In the genomic region with DNA sequence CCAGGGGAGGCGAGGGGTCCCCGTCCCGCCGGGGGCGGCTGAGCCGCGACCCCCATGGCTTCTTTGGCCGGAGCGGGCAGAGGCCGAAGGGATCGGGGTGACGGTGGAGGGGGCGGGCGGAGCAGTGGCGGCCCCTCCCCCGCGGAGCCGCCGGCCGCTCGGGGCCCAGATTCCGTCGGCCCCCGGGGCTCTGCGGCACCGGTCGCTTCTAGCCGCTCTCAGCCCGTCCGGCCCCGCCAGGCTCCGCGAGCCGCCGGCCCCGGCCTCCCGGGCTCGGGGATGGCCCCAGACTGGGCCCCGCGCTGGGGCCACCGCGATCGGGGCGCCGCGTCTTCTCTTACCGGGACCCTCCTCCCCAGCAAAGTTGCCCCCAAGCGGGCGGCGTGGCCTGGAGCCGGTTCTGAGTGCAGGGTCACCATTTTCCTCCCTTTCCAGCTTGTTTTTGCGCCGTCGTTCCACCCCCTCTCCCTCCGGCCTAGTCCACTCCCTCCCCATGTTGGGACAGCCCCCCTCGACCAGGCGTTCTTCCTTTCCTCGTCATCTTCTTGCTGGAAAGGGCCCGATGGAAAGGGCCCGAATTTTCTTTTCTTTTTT, we compare ENCODE assay signal across 8 cellular contexts. TPM values are rescaled to one million over a fixed set of nuclear protein-coding genes. Genes with fewer than 3 reads are reported as not detected.
DNase-seq lines count a peak whose midpoint lies in the region; ATAC-seq and TF ChIP-seq lines count a peak whose summit lies in the region.

No MANE protein-coding gene starts in this region.

- intact Hi-C loops in sciatic nerve (cut with DNase I) = loop anchor here (10.0 kb wide), 1 partner anchor 152 kb away; no protein-coding TSS in a partner anchor

- peak overlapping the region; percentile 79 for H3K9ac ChIP-seq in iPS-15b (ENCODE audit: low read depth, low read length)

- ATAC-seq in HG02885 (IDR thresholded peaks at IDR 0.05; ENCODE audit: poor library complexity, unreplicated experiment) (peak; percentile 37), sciatic nerve (peak; percentile 66)

- H3K9me3 ChIP-seq in iPS-15b (ENCODE audit: control insufficient read depth, insufficient read depth, low read length) = no peaks in the 10 kb centered on the region

- peak overlapping the region; percentile 97 to 100 (median 99) for H3K4me3 Mint-ChIP-seq in brain

- no peaks in the 10 kb centered on the region for H3K27me3 ChIP-seq in iPS-15b (ENCODE audit: control insufficient read depth, insufficient read depth, low read length)

- no peak for TF ChIP-seq CTCF in brain (conservative IDR thresholded peaks at IDR 0.05)

- peaks cover 13% of the 10 kb centered on the region for H3K27me3 Mint-ChIP-seq in brain

- H3K36me3 Mint-ChIP-seq in brain = peaks cover 28% of the 10 kb centered on the region

- H3K9me3 Mint-ChIP-seq in brain = peaks cover 0 to 4% (median 0%) of the 10 kb centered on the region in 5 experiments

- H3K36me3 ChIP-seq in iPS-15b (ENCODE audit: control insufficient read depth, insufficient read depth, low read length) = no peaks in the 10 kb centered on the region

- H3K4me1 ChIP-seq in iPS-15b (ENCODE audit: control insufficient read depth, insufficient read depth, low read length) = peaks cover 22% of the 10 kb centered on the region

- H3K4me1 Mint-ChIP-seq in brain = peaks cover 53% of the 10 kb centered on the region

- H3K4me3 ChIP-seq in iPS-15b (ENCODE audit: low read depth, low read length) = peak overlapping the region; percentile 77

- peak overlapping the region; percentile 96 to 100 (median 99) for H3K27ac Mint-ChIP-seq in brain

- DNase-seq in NK-92 treated with Interleukin-12 subunit alpha and Interleukin-12 subunit beta, amount 100 ng/mL, for 24 hours (lab: John Stamatoyannopoulos, UW) = peak; percentile 48
- no peak for DNase-seq in NK-92 (lab: John Stamatoyannopoulos, UW; ENCODE audit: unreplicated experiment)
- DNase-seq in RPMI7951 (ENCODE audit: low read depth) = peak; percentile 72
- DNase-seq in sciatic nerve (ENCODE audit: low spot score) = peak; percentile 81
- DNase-seq in NCI-H446 treated with DMSO at 0.1 percent for 48 hours (lab: John Stamatoyannopoulos, UW) = no peak

RNA-seq across cellular contexts. Expression of a gene that starts 0.8 kb away (rescaled TPM):
- total RNA-seq in RPMI7951 (2014; rRNA removed; shearing (Covaris generic)) = 10.7 and 11.9 TPM in 2 replicates
- polyA plus RNA-seq in brain (ENCODE audit: insufficient read depth, low read depth, low replicate concordance) = 6.5 TPM
- total RNA-seq in sciatic nerve = 87.0 TPM

Comparison
In these comparisons a context has a peak if more than half of its experiments do, and no peak if none do; other contexts are left out.
1. DNase-seq: peak in NK-92 treated with Interleukin-12 subunit alpha and Interleukin-12 subunit beta, amount 100 ng/mL, for 24 hours (single experiment), RPMI7951 (single experiment) and sciatic nerve (single experiment); none in NK-92 (single experiment) and NCI-H446 treated with DMSO at 0.1 percent for 48 hours (single experiment).